ENCODE assay signal across 1 cellular context in genomic region chr12:96501139-96501741, GRCh38.
TF ChIP-seq lines count a peak whose summit lies in the region.

No MANE protein-coding gene starts in this region.

TF ChIP-seq in GM23338, 12 proteins besides CTCF, POLR2A, EP300 and RAD21 (continued from another document):
- TF ChIP-seq ZNF462 (CRISPR knock-in tag; IDR thresholded peaks at IDR 0.05) = no peak
- TF ChIP-seq ZNF331 (CRISPR knock-in tag; IDR thresholded peaks at IDR 0.05; ENCODE audit: low read depth) = no peak
- TF ChIP-seq ETS1 (IDR thresholded peaks at IDR 0.05) = no peak
- TF ChIP-seq STAT1 (IDR thresholded peaks at IDR 0.05; ENCODE audit: unreplicated experiment) = no peak
- TF ChIP-seq POLR2AphosphoS5 (IDR thresholded peaks at IDR 0.05; ENCODE audit: low read depth) = no peak
- no peak for TF ChIP-seq EZH2 (IDR thresholded peaks at IDR 0.05; ENCODE audit: low read depth, unreplicated experiment)
- TF ChIP-seq REST (IDR thresholded peaks at IDR 0.05; ENCODE audit: unreplicated experiment) = no peak
- no peak for TF ChIP-seq JUNB (IDR thresholded peaks at IDR 0.05; ENCODE audit: unreplicated experiment)
- no peak for TF ChIP-seq ZNF114 (CRISPR knock-in tag; IDR thresholded peaks at IDR 0.05)
